In genomic region chr18:53603281-53603680, GRCh38 we compare ENCODE assay signal across 16 cellular contexts.
"Had no signal": no experiment of that assay in that cellular context is flagged by ENCODE, and none has a peak within 500 bp of the region (broad histone marks: within the 10 kb centered on the region; RNA-seq: fewer than 3 reads in every experiment).

No MANE protein-coding gene starts in this region.

- DNase-seq: activated CD8-positive, alpha-beta memory T cell treated with anti-CD3 and anti-CD28 coated beads, Interleukin-2, amount 50 U/mL, for 48 hours; activated naive CD4-positive, alpha-beta T cell; activated T-cell treated with anti-CD3 and anti-CD28 coated beads, Interleukin-2, amount 50 U/mL, for 4 hours; adrenal gland; brain microvascular endothelial cell; effector memory CD4-positive, alpha-beta T cell; left colon; mesenchymal stem cell; mucosa of descending colon; nephron progenitor cell; right lobe of liver; stimulated activated CD4-positive, alpha-beta T cell treated with anti-CD3 and anti-CD28 coated beads, Interleukin-1b, Interleukin-23, amount 100 ng/mL, for 48 hours; T1000; tibial artery had no signal

- FAIRE-seq: keratinocyte had no signal

- ATAC-seq: activated T-cell treated with anti-CD3 and anti-CD28 coated beads, Interleukin-2, amount 50 U/mL, for 4 hours; left colon; mucosa of descending colon; right lobe of liver; WTC11 had no signal
